ENCODE assay signal across 8 cellular contexts in genomic region chr7:34748244-34749039, GRCh38.
DNase-seq lines count a peak whose midpoint lies in the region; ATAC-seq and TF ChIP-seq lines count a peak whose summit lies in the region.

No MANE protein-coding gene starts in this region.

- H4K20me1 ChIP-seq in osteoblast (ENCODE audit: insufficient read depth, low read length), result no peaks in the 10 kb centered on the region

- H3K4me1 Mint-ChIP-seq in HFFc6 (ENCODE audit: low read depth), result peaks cover 12% of the 10 kb centered on the region
- H3K4me1 Mint-ChIP-seq in stimulated activated naive B cell treated with anti-CD40 and anti-IgM and Interleukin-4, amounts not matched to agents 10 μg/mL and 1 μg/mL and 100 μg/mL, for 72 hours, result no peaks in the 10 kb centered on the region

- DNase-seq in HFFc6 (peak; percentile 76), Panc1 (ENCODE audit: low read depth, low spot score) (peak; percentile 93), spleen (peak; percentile 86), osteoblast (ENCODE audit: insufficient read length, low spot score, missing footprints) (no peak), sigmoid colon (no peak)
- no peak for DNase-seq in stimulated activated naive B cell treated with anti-CD40 and anti-IgM and Interleukin-4, amounts not matched to agents 10 μg/mL and 1 μg/mL and 100 μg/mL, for 72 hours

- POLR2A ChIA-PET in Panc1 (lab: Charles Lee), result interaction anchor here (0.6 to 1.0 kb wide), 2 partner anchors 17 to 282 kb away, joined by 3 read pairs; no protein-coding TSS in a partner anchor

- TF ChIP-seq EP300 in gastroesophageal sphincter (IDR thresholded peaks at IDR 0.05), result no peak
- no peak for TF ChIP-seq EP300 in sigmoid colon (IDR thresholded peaks at IDR 0.05)

- H3K4me2 ChIP-seq in osteoblast (ENCODE audit: insufficient read depth, low read length), result no peak overlapping the region

- no peaks in the 10 kb centered on the region for H3K27me3 ChIP-seq in Panc1 (ENCODE audit: control insufficient read depth, insufficient read depth, low read length)
- H3K27me3 ChIP-seq in gastroesophageal sphincter, result no peaks in the 10 kb centered on the region
- no peaks in the 10 kb centered on the region for H3K27me3 ChIP-seq in spleen (replicated peaks in 1 of 7)
- H3K27me3 ChIP-seq in osteoblast (ENCODE audit: insufficient read depth, low read length), result no peaks in the 10 kb centered on the region
- H3K27me3 ChIP-seq in sigmoid colon, result no peaks in the 10 kb centered on the region

- no peak for TF ChIP-seq CTCF in HFFc6 (IDR thresholded peaks at IDR 0.05)
- peak; percentile 27; the same call in 1 of the 2 replicates for TF ChIP-seq CTCF in Panc1 (IDR thresholded peaks at IDR 0.05)
- TF ChIP-seq CTCF in gastroesophageal sphincter (IDR thresholded peaks at IDR 0.05), result no peak
- TF ChIP-seq CTCF in spleen (IDR thresholded peaks at IDR 0.05 in 8 of 11, conservative IDR thresholded peaks at IDR 0.05 in 3 of 11), result no peak
- TF ChIP-seq CTCF in osteoblast (IDR thresholded peaks at IDR 0.05; ENCODE audit: extremely low read depth, low read depth, low read length), result no peak
- TF ChIP-seq CTCF in sigmoid colon (IDR thresholded peaks at IDR 0.05), result no peak

- H3K4me3 ChIP-seq in Panc1 (ENCODE audit: low read depth in 2 of 2, low read length in 2 of 2), result peak overlapping the region in 1 of 2 experiments; percentile 15; a peak in 2 of 4 replicates
- H3K4me3 ChIP-seq in gastroesophageal sphincter, result no peak overlapping the region
- no peak overlapping the region for H3K4me3 ChIP-seq in spleen
- no peak overlapping the region for H3K4me3 ChIP-seq in osteoblast (ENCODE audit: insufficient read depth, low read length)
- no peak overlapping the region for H3K4me3 ChIP-seq in sigmoid colon

- peak overlapping the region; percentile 25; the same call in 1 of the 2 replicates for H3K4me3 Mint-ChIP-seq in HFFc6
- H3K4me3 Mint-ChIP-seq in stimulated activated naive B cell treated with anti-CD40 and anti-IgM and Interleukin-4, amounts not matched to agents 10 μg/mL and 1 μg/mL and 100 μg/mL, for 72 hours, result no peak overlapping the region

- peaks cover 5% of the 10 kb centered on the region; the same call in 1 of the 2 replicates for H3K27me3 Mint-ChIP-seq in HFFc6 (ENCODE audit: insufficient read depth)
- no peaks in the 10 kb centered on the region for H3K27me3 Mint-ChIP-seq in stimulated activated naive B cell treated with anti-CD40 and anti-IgM and Interleukin-4, amounts not matched to agents 10 μg/mL and 1 μg/mL and 100 μg/mL, for 72 hours

- CTCF ChIA-PET in Panc1 (lab: Charles Lee), result no interaction called here

- H3K27ac Mint-ChIP-seq in HFFc6, result no peak overlapping the region
- H3K27ac Mint-ChIP-seq in stimulated activated naive B cell treated with anti-CD40 and anti-IgM and Interleukin-4, amounts not matched to agents 10 μg/mL and 1 μg/mL and 100 μg/mL, for 72 hours, result no peak overlapping the region

- no peak overlapping the region for H2AFZ ChIP-seq in osteoblast (ENCODE audit: low read length)

- H3K4me1 ChIP-seq in Panc1 (ENCODE audit: control insufficient read depth, insufficient read depth, low read length) (peaks cover 27% of the 10 kb centered on the region), gastroesophageal sphincter (no peaks in the 10 kb centered on the region), spleen (peaks cover 0 to 5% (median 0%) of the 10 kb centered on the region in 6 donors), osteoblast (ENCODE audit: insufficient read depth, low read length) (no peaks in the 10 kb centered on the region), sigmoid colon (peaks cover 0 to 6% (median 0%) of the 10 kb centered on the region in 4 donors)

- H3K9me3 ChIP-seq in Panc1 (ENCODE audit: control insufficient read depth, insufficient read depth, low read depth, low read length), result no peaks in the 10 kb centered on the region
- H3K9me3 ChIP-seq in gastroesophageal sphincter, result no peaks in the 10 kb centered on the region
- peaks cover 0 to under 1% (median 0%) of the 10 kb centered on the region in 8 donors for H3K9me3 ChIP-seq in spleen
- H3K9me3 ChIP-seq in osteoblast (ENCODE audit: low read depth, low read length), result no peaks in the 10 kb centered on the region
- H3K9me3 ChIP-seq in sigmoid colon, result no peaks in the 10 kb centered on the region

- H3K27ac ChIP-seq in Panc1 (ENCODE audit: low read length) (peak overlapping the region; percentile 88), gastroesophageal sphincter (no peak overlapping the region), spleen (peak overlapping the region in 7 of 8 donors; percentile 45 to 85 (median 69)), osteoblast (ENCODE audit: low read depth, low read length) (no peak overlapping the region), sigmoid colon (no peak overlapping the region)

- no peaks in the 10 kb centered on the region for H3K36me3 Mint-ChIP-seq in HFFc6 (ENCODE audit: low read depth)
- H3K36me3 Mint-ChIP-seq in stimulated activated naive B cell treated with anti-CD40 and anti-IgM and Interleukin-4, amounts not matched to agents 10 μg/mL and 1 μg/mL and 100 μg/mL, for 72 hours, result no peaks in the 10 kb centered on the region

- TF ChIP-seq POLR2A in gastroesophageal sphincter (IDR thresholded peaks at IDR 0.05) (no peak), spleen (IDR thresholded peaks at IDR 0.05) (no peak), sigmoid colon (IDR thresholded peaks at IDR 0.05) (no peak)

- 40% methylated on average over 6 of the region's 7 CpGs; no CpG with 5 or more reads in 1 of the 2 donors for WGBS in gastroesophageal sphincter (ENCODE audit: low coverage in 1 of 2), 2 donors
- WGBS in spleen, 5 donors, result 44 to 76% (median 62%) methylated on average over 7 of the region's 7 CpGs
- 20 to 53% methylated on average over 7 of the region's 7 CpGs for WGBS in sigmoid colon, 2 donors

- intact Hi-C loops in Panc1 (cut with micrococcal nuclease; ENCODE audit: unreplicated experiment), result loop anchor here (10.0 kb wide), 1 partner anchor 286 kb away; the partner anchor contains the start of gene DPY19L1
- intact Hi-C loops in spleen (cut with DNase I; ENCODE audit: low total_unique reads), result no loop called here
- intact Hi-C loops in sigmoid colon (cut with DNase I), result no loop called here

- peaks cover under 1% of the 10 kb centered on the region; the same call in 1 of the 2 replicates for H3K9me3 Mint-ChIP-seq in HFFc6
- peaks cover 0 to under 1% of the 10 kb centered on the region in 2 donors for H3K9me3 Mint-ChIP-seq in stimulated activated naive B cell treated with anti-CD40 and anti-IgM and Interleukin-4, amounts not matched to agents 10 μg/mL and 1 μg/mL and 100 μg/mL, for 72 hours

- BruUV-seq in Panc1 (replicated peaks; lab: Mats Ljungman, UMichigan), result no TSS peak

- no peaks in the 10 kb centered on the region for H3K36me3 ChIP-seq in Panc1 (ENCODE audit: control insufficient read depth, insufficient read depth, low read length)
- no peaks in the 10 kb centered on the region for H3K36me3 ChIP-seq in gastroesophageal sphincter
- H3K36me3 ChIP-seq in spleen, result no peaks in the 10 kb centered on the region
- no peaks in the 10 kb centered on the region for H3K36me3 ChIP-seq in osteoblast (ENCODE audit: insufficient read depth, low read length)
- H3K36me3 ChIP-seq in sigmoid colon, result no peaks in the 10 kb centered on the region

- ATAC-seq in Panc1, result peak; percentile 97
- peak; percentile 28 for ATAC-seq in gastroesophageal sphincter
- ATAC-seq in GM21825 (IDR thresholded peaks at IDR 0.05; ENCODE audit: unreplicated experiment), result no peak
- ATAC-seq in stimulated activated naive B cell treated with anti-CD40 and anti-IgM and Interleukin-4, amounts not matched to agents 10 μg/mL and 1 μg/mL and 100 μg/mL, for 72 hours (replicated peaks), result no peak

- in situ Hi-C loops in Panc1 (cut with HindIII; ENCODE audit: low pct_unique_long_range_greater_than_20kb, low sequenced_read_pairs), result no loop called here

- no peaks in the 10 kb centered on the region for H3K79me2 ChIP-seq in osteoblast (ENCODE audit: insufficient read depth, low read length)

Comparison
In these comparisons a context has a peak if more than half of its experiments do, and no peak if none do; other contexts are left out.
1. DNase-seq: peak in HFFc6 (single experiment), Panc1 (single experiment) and spleen (single experiment); none in osteoblast (single experiment), stimulated activated naive B cell treated with anti-CD40 and anti-IgM and Interleukin-4, amounts not matched to agents 10 μg/mL and 1 μg/mL and 100 μg/mL, for 72 hours (single experiment) and sigmoid colon (single experiment).
2. ATAC-seq: peak in Panc1 (single experiment) and gastroesophageal sphincter (single experiment); none in GM21825 (single experiment) and stimulated activated naive B cell treated with anti-CD40 and anti-IgM and Interleukin-4, amounts not matched to agents 10 μg/mL and 1 μg/mL and 100 μg/mL, for 72 hours (0 of 2).
3. H3K27ac ChIP-seq: peak in Panc1 (single experiment) and spleen (7 of 8); none in gastroesophageal sphincter (0 of 4), osteoblast (single experiment) and sigmoid colon (0 of 4).